ENCODE assay signal across 1 cellular context in genomic region chr6:31739639-31740396, GRCh38.
TF ChIP-seq lines count a peak whose summit lies in the region.

Gene MSH5 (plus strand): TSS chr6:31740005. CDS start chr6:31740467, 462 bp downstream.

TF ChIP-seq in K562, 482 proteins besides CTCF, POLR2A, EP300 and RAD21 (continued from another document and continues in another):
- TF ChIP-seq JUND (IDR thresholded peaks at IDR 0.05; ENCODE audit: borderline replicate concordance, low read depth, low read length) (peak; percentile 72), JUND (tag; IDR thresholded peaks at IDR 0.05; ENCODE audit: borderline replicate concordance, low read depth, low read length) (peak; percentile 56; the same call in 1 of the 3 replicates), EZH2 (IDR thresholded peaks at IDR 0.05; ENCODE audit: borderline replicate concordance, low read depth, low read length) (no peak), TCF15 (CRISPR knock-in tag; IDR thresholded peaks at IDR 0.05) (peak; percentile 88; the same call in 1 of the 2 replicates), U2AF1 (optimal IDR thresholded peaks at IDR 0.05; ENCODE audit: low read depth, low read length) (no peak), POLR2B (IDR thresholded peaks at IDR 0.05; ENCODE audit: low read depth, partially characterized antibody) (peak; percentile 94), ZNF24 (IDR thresholded peaks at IDR 0.05) (no peak), ZNF146 (CRISPR knock-in tag; IDR thresholded peaks at IDR 0.05; ENCODE audit: unreplicated experiment) (no peak), SNAPC5 (CRISPR knock-in tag; IDR thresholded peaks at IDR 0.05) (no peak), NRF1 (conservative IDR thresholded peaks at IDR 0.05 in 1 of 2, IDR thresholded peaks at IDR 0.05 in 1 of 2) (peak; percentile 99), KLF13 (tag; IDR thresholded peaks at IDR 0.05; ENCODE audit: borderline replicate concordance, low read depth) (peak; percentile 69), ZNF140 (CRISPR knock-in tag; IDR thresholded peaks at IDR 0.05) (no peak), AFF4 (CRISPR knock-in tag; IDR thresholded peaks at IDR 0.05) (no peak), NKRF (IDR thresholded peaks at IDR 0.05; ENCODE audit: borderline replicate concordance) (peak; percentile 95), CEBPZ (IDR thresholded peaks at IDR 0.05; ENCODE audit: borderline replicate concordance, low read depth, low read length) (peak; percentile 87), KAT8 (IDR thresholded peaks at IDR 0.05; ENCODE audit: low read depth) (no peak), JUNB (CRISPR knock-in tag; conservative IDR thresholded peaks at IDR 0.05) (no peak), CEBPG (CRISPR knock-in tag; IDR thresholded peaks at IDR 0.05) (peak; percentile 63; the same call in 1 of the 2 replicates), CEBPG (tag; conservative IDR thresholded peaks at IDR 0.05 in 1 of 2, IDR thresholded peaks at IDR 0.05 in 1 of 2) (no peak), MAFK (IDR thresholded peaks at IDR 0.05; ENCODE audit: low read length) (no peak; the same call in 1 of the 2 replicates), RREB1 (CRISPR knock-in tag; IDR thresholded peaks at IDR 0.05) (no peak; the same call in 1 of the 2 replicates), NFIX (CRISPR knock-in tag; IDR thresholded peaks at IDR 0.05; ENCODE audit: low read depth) (no peak), ZNF584 (CRISPR knock-in tag; IDR thresholded peaks at IDR 0.05; ENCODE audit: low read depth) (no peak), ZNF282 (CRISPR knock-in tag; IDR thresholded peaks at IDR 0.05) (no peak), ZKSCAN1 (IDR thresholded peaks at IDR 0.05; ENCODE audit: low read depth, low read length) (no peak), NCOA1 (IDR thresholded peaks at IDR 0.05; ENCODE audit: low read depth) (no peak), XRCC5 (IDR thresholded peaks at IDR 0.05; ENCODE audit: low read depth, low read length) (peak; percentile 79; the same call in 1 of the 2 replicates), STAT5B (CRISPR knock-in tag; IDR thresholded peaks at IDR 0.05) (no peak), ZNF445 (CRISPR knock-in tag; IDR thresholded peaks at IDR 0.05; ENCODE audit: low read depth) (no peak; the same call in 1 of the 2 replicates), KDM4B (IDR thresholded peaks at IDR 0.05; ENCODE audit: borderline replicate concordance in 2 of 2, low read depth in 1 of 2) (no peak), MLX (CRISPR knock-in tag; conservative IDR thresholded peaks at IDR 0.05) (peak; percentile 47 to 93; a peak in 3 of 4 replicates), DLX4 (CRISPR knock-in tag; IDR thresholded peaks at IDR 0.05) (no peak), ZNF395 (CRISPR knock-in tag; IDR thresholded peaks at IDR 0.05) (no peak), YY1 (IDR thresholded peaks at IDR 0.05; ENCODE audit: borderline replicate concordance in 1 of 3, control insufficient read depth in 1 of 3, extremely low read depth in 1 of 3, insufficient read depth in 3 of 3, insufficient read length in 1 of 3, insufficient replicate concordance in 2 of 3, low read depth in 1 of 3, low read length in 2 of 3) (peak in 2 of 3 experiments; percentile 72 to 96), TAF1 (IDR thresholded peaks at IDR 0.05; ENCODE audit: control insufficient read depth, extremely low read depth, insufficient read depth, low read length, severe bottlenecking) (no peak)
